In the genomic region with DNA sequence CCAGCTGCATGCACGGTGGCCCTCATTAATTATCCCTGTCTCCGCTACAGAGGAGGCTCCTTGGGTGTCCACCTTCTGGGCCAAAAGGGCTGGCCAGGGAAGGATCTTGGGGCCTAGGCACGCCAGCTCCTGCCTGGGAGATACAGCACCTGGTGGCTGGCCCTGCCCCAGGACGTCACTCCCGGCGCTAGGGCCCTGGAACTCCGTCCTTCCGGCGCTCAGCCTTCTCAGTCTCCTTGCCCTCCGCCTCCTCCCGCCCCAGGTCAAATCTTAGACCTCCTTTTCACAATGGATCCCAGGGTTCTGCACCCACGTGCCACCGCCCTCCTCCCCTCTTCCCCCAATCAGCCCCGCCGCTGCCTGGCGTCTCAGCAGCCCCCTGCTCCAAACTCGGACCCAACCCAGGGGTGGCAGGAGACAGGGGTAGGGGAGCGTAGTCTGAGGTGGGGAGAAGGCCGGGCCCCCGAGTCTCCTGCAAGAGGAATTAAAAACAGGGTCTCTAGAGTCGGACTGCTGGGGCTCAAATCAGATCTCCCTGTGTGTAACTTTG, we compare ENCODE assay signal across 8 cellular contexts. TPM values are rescaled to one million over a fixed set of nuclear protein-coding genes. Genes with fewer than 3 reads are reported as not detected.
DNase-seq lines count a peak whose midpoint lies in the region; ATAC-seq, FAIRE-seq and TF ChIP-seq lines count a peak whose summit lies in the region.

No MANE protein-coding gene starts in this region.

- TF ChIP-seq CTCF in AG10803 (conservative IDR thresholded peaks at IDR 0.05; ENCODE audit: low read length) (no peak), transverse colon (IDR thresholded peaks at IDR 0.05) (peak in 1 of 5 experiments; percentile 20)

- DNase-seq in AG10803 (ENCODE audit: low read depth) (peak; percentile 42), RCC 7860 (ENCODE audit: low spot score) (peak; percentile 30), germinal center (ENCODE audit: low spot score) (peak; percentile 58), nucleus accumbens (lab: John Stamatoyannopoulos, UW) (peak in 34 of 56 donors; percentile 14 to 59 (median 40)), transverse colon (peak; percentile 86)
- peak; percentile 77 for DNase-seq in activated naive CD4-positive, alpha-beta T cell treated with anti-CD3 and anti-CD28 coated beads for 36 hours

- H3K9me3 ChIP-seq in transverse colon = no peaks in the 10 kb centered on the region

- H3K4me1 ChIP-seq in transverse colon = peaks cover 17 to 52% (median 40%) of the 10 kb centered on the region in 4 donors

- in situ Hi-C loops in transverse colon (cut with MboI; ENCODE audit: low pct_ligation_motif_present in 1 of 4, low pct_unique_long_range_greater_than_20kb in 1 of 4, low sequenced_read_pairs in 3 of 4) = no loop called here

- H3K27me3 Mint-ChIP-seq in activated naive CD4-positive, alpha-beta T cell treated with anti-CD3 and anti-CD28 coated beads for 36 hours (ENCODE audit: low read depth) = no peaks in the 10 kb centered on the region

- peak overlapping the region; percentile 92 for H3K4me3 ChIP-seq in AG10803 (ENCODE audit: low read length)
- H3K4me3 ChIP-seq in transverse colon = peak overlapping the region; percentile 80 to 97 (median 84)

- peak overlapping the region; percentile 80 for H3K27ac Mint-ChIP-seq in activated naive CD4-positive, alpha-beta T cell treated with anti-CD3 and anti-CD28 coated beads for 36 hours

- CTCF ChIA-PET in activated naive CD4-positive, alpha-beta T cell treated with anti-CD3 and anti-CD28 coated beads for 36 hours (lab: Charles Lee) = interaction anchor here (1.0 to 1.7 kb wide), 4 partner anchors 9 to 456 kb away, joined by 3 to 6 read pairs (median 4); no protein-coding TSS in a partner anchor

- H3K27ac ChIP-seq in transverse colon = peak overlapping the region; percentile 83 to 99 (median 95)

- peaks cover 42% of the 10 kb centered on the region for H3K4me1 Mint-ChIP-seq in activated naive CD4-positive, alpha-beta T cell treated with anti-CD3 and anti-CD28 coated beads for 36 hours (ENCODE audit: low read depth)

- H3K36me3 ChIP-seq in transverse colon = no peaks in the 10 kb centered on the region

- no peak for FAIRE-seq in RCC 7860 (lab: Jason Lieb, UNC)

- TF ChIP-seq POLR2A in transverse colon (IDR thresholded peaks at IDR 0.05) = peak; percentile 45

- intact Hi-C loops in activated naive CD4-positive, alpha-beta T cell treated with anti-CD3 and anti-CD28 coated beads for 36 hours (cut with micrococcal nuclease) = loop anchor here (1.0 to 5.0 kb wide), 5 partner anchors 32 to 637 kb away; a partner anchor contains a TSS
- intact Hi-C loops in transverse colon (cut with DNase I; ENCODE audit: low total_unique reads) = loop anchor here (10.0 kb wide), 1 partner anchor 630 kb away; a partner anchor contains a TSS

- H3K9me3 Mint-ChIP-seq in activated naive CD4-positive, alpha-beta T cell treated with anti-CD3 and anti-CD28 coated beads for 36 hours = no peaks in the 10 kb centered on the region

- H3K27me3 ChIP-seq in transverse colon = no peaks in the 10 kb centered on the region

- H3K36me3 Mint-ChIP-seq in activated naive CD4-positive, alpha-beta T cell treated with anti-CD3 and anti-CD28 coated beads for 36 hours (ENCODE audit: low read depth) = peaks cover 15% of the 10 kb centered on the region

- TF ChIP-seq EP300 in transverse colon (IDR thresholded peaks at IDR 0.05; ENCODE audit: low read depth) = no peak

- H3K4me3 Mint-ChIP-seq in activated naive CD4-positive, alpha-beta T cell treated with anti-CD3 and anti-CD28 coated beads for 36 hours = peak overlapping the region; percentile 91

- WGBS in transverse colon (ENCODE audit: low coverage in 1 of 2), 2 donors = 2% methylated on average over 20 of the region's 21 CpGs; no CpG with 5 or more reads in 1 of the 2 donors

- ATAC-seq in GM18861 (IDR thresholded peaks at IDR 0.05; ENCODE audit: unreplicated experiment) (peak; percentile 36), HG03139 (IDR thresholded peaks at IDR 0.05; ENCODE audit: unreplicated experiment) (peak; percentile 49)

RNA-seq across cellular contexts. Expression of a gene that starts 0.9 kb away (rescaled TPM):
- 100 to 1,000 TPM; 316 to 322 TPM for total RNA-seq in activated naive CD4-positive, alpha-beta T cell treated with anti-CD3 and anti-CD28 coated beads for 36 hours
- total RNA-seq in transverse colon = 100 to 1,000 TPM in 3 of 4 donors, 10 to 100 TPM in 1; 97.3 to 338 (median 167) TPM

Comparison
In these comparisons a context has a peak if more than half of its experiments do, and no peak if none do; other contexts are left out.
1. Peak in every context shown above with its lines: DNase-seq, ATAC-seq, H3K4me3 ChIP-seq and H3K27ac ChIP-seq.
2. DNase-seq: peak in every context shown above with its lines; median percentile 86 in transverse colon; 77 in activated naive CD4-positive, alpha-beta T cell treated with anti-CD3 and anti-CD28 coated beads for 36 hours; 58 in germinal center; 42 in AG10803; 40 in nucleus accumbens; 30 in RCC 7860.